In the genomic region with DNA sequence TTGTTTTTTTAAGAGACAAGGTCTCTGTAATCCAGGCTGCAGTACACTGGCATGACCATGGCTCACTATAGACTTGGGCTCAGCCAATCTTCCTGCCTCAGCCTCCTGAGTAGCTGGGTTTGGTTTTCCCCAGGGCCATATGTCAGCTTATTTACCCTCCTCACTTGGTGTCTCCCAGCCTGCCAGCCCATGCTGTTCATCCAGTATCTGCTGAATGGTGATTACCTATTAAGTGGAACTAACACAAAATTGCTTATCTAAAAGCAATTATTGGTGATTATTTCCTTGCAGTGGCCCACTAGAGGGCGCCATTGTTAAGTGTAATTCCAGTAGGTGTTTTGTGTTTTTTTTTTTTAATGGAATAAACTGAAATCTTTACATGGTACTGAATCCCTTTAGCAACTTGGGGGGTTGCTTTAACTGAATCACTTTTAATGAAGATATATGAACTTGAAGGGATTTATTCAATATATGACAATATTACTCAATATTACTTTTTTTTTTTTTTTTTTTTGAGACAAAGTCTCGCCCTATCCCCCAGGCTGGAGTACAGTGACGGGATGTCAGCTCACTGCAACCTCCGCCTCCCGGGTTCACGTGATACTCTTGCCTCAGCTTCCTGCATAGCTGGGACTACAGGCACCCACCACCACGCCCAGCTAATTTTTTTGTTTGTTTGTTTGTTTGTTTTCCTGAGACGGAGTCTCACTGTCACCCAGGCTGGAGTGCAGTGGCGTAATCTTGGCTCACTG, we compare ENCODE assay signal across 8 cellular contexts. TPM values are rescaled to one million over a fixed set of nuclear protein-coding genes. Genes with fewer than 3 reads are reported as not detected.
DNase-seq lines count a peak whose midpoint lies in the region; ATAC-seq and TF ChIP-seq lines count a peak whose summit lies in the region.

No MANE protein-coding gene starts in this region.

- no peak overlapping the region for H3K27ac Mint-ChIP-seq in activated CD8-positive, alpha-beta T cell treated with anti-CD3 and anti-CD28 coated beads, Interleukin-2, amount 10 ng/mL, durations not matched to agents 7 days and 5 days
- H3K27ac Mint-ChIP-seq in endodermal cell: peak overlapping the region; percentile 82
- H3K27ac Mint-ChIP-seq in natural killer cell: no peak overlapping the region

- H3K36me3 Mint-ChIP-seq in activated CD8-positive, alpha-beta T cell treated with anti-CD3 and anti-CD28 coated beads, Interleukin-2, amount 10 ng/mL, durations not matched to agents 7 days and 5 days (ENCODE audit: low read depth): peaks cover 27% of the 10 kb centered on the region
- H3K36me3 Mint-ChIP-seq in endodermal cell (ENCODE audit: low read depth) (peaks cover 30% of the 10 kb centered on the region), natural killer cell (peaks cover 12% of the 10 kb centered on the region)

- H3K36me3 ChIP-seq in cardiac muscle cell (peaks cover 21% of the 10 kb centered on the region), endodermal cell (ENCODE audit: control insufficient read depth, insufficient read depth, low read length) (peaks cover 24% of the 10 kb centered on the region), suprapubic skin (peaks cover 32% of the 10 kb centered on the region)

- H3K4me3 ChIP-seq in cardiac muscle cell (no peak overlapping the region), endodermal cell (ENCODE audit: low read length) (no peak overlapping the region), suprapubic skin (no peak overlapping the region)

- CTCF ChIA-PET in activated CD8-positive, alpha-beta T cell treated with anti-CD3 and anti-CD28 coated beads, Interleukin-2, amount 10 ng/mL, durations not matched to agents 7 days and 5 days (lab: Charles Lee): interaction anchor here (0.8 to 3.9 kb wide), 17 partner anchors 9 to 339 kb away, joined by 3 to 25 read pairs (median 4); a partner anchor contains a TSS

- no peaks in the 10 kb centered on the region for H3K27me3 Mint-ChIP-seq in activated CD8-positive, alpha-beta T cell treated with anti-CD3 and anti-CD28 coated beads, Interleukin-2, amount 10 ng/mL, durations not matched to agents 7 days and 5 days (ENCODE audit: low read depth)
- H3K27me3 Mint-ChIP-seq in endodermal cell (ENCODE audit: insufficient read depth) (no peaks in the 10 kb centered on the region), natural killer cell (ENCODE audit: low read depth in 2 of 2) (no peaks in the 10 kb centered on the region)

- peak; percentile 73 to 80 for DNase-seq in cardiac muscle cell (ENCODE audit: low read depth in 1 of 2, low spot score in 1 of 2)
- no peak for DNase-seq in Right ventricle myocardium inferior (ENCODE audit: missing footprints)
- peak; percentile 62 for DNase-seq in NCI-H774 (lab: John Stamatoyannopoulos, UW)
- peak; percentile 80 for DNase-seq in activated CD8-positive, alpha-beta T cell treated with anti-CD3 and anti-CD28 coated beads, Interleukin-2, amount 10 ng/mL, durations not matched to agents 7 days and 5 days
- DNase-seq in endodermal cell: peak; percentile 82
- peak; percentile 58 for DNase-seq in natural killer cell
- DNase-seq in suprapubic skin (ENCODE audit: low spot score in 2 of 2): peak; percentile 75 to 86

- H3K27me3 ChIP-seq in cardiac muscle cell: no peaks in the 10 kb centered on the region
- H3K27me3 ChIP-seq in endodermal cell (ENCODE audit: control insufficient read depth, insufficient read depth, low read length, poor library complexity, severe bottlenecking): no peaks in the 10 kb centered on the region
- no peaks in the 10 kb centered on the region for H3K27me3 ChIP-seq in suprapubic skin

- no peaks in the 10 kb centered on the region for H3K4me1 ChIP-seq in cardiac muscle cell (ENCODE audit: low read depth)
- H3K4me1 ChIP-seq in endodermal cell (ENCODE audit: control insufficient read depth, insufficient read depth, low read length): no peaks in the 10 kb centered on the region
- H3K4me1 ChIP-seq in suprapubic skin: peaks cover 3% of the 10 kb centered on the region

- no peak for TF ChIP-seq EP300 in suprapubic skin (IDR thresholded peaks at IDR 0.05)

- H3K9ac ChIP-seq in endodermal cell (ENCODE audit: extremely low read depth, low read length, poor library complexity, severe bottlenecking): no peak overlapping the region

- POLR2A ChIA-PET in activated CD8-positive, alpha-beta T cell treated with anti-CD3 and anti-CD28 coated beads, Interleukin-2, amount 10 ng/mL, durations not matched to agents 7 days and 5 days (lab: Charles Lee): no interaction called here

- no peak for TF ChIP-seq POLR2A in suprapubic skin (IDR thresholded peaks at IDR 0.05)

- H3K27ac ChIP-seq in cardiac muscle cell: no peak overlapping the region
- no peak overlapping the region for H3K27ac ChIP-seq in endodermal cell (ENCODE audit: low read depth, low read length)
- H3K27ac ChIP-seq in suprapubic skin: no peak overlapping the region

- H3K4me3 Mint-ChIP-seq in activated CD8-positive, alpha-beta T cell treated with anti-CD3 and anti-CD28 coated beads, Interleukin-2, amount 10 ng/mL, durations not matched to agents 7 days and 5 days: no peak overlapping the region
- H3K4me3 Mint-ChIP-seq in endodermal cell (no peak overlapping the region), natural killer cell (no peak overlapping the region)

- H3K9me3 Mint-ChIP-seq in activated CD8-positive, alpha-beta T cell treated with anti-CD3 and anti-CD28 coated beads, Interleukin-2, amount 10 ng/mL, durations not matched to agents 7 days and 5 days (ENCODE audit: insufficient read depth): no peaks in the 10 kb centered on the region
- no peaks in the 10 kb centered on the region for H3K9me3 Mint-ChIP-seq in endodermal cell
- no peaks in the 10 kb centered on the region for H3K9me3 Mint-ChIP-seq in natural killer cell

- 75 to 86% methylated on average over 7 to 9 of the region's 9 CpGs for WGBS in endodermal cell (ENCODE audit: insufficient coverage in 1 of 2, insufficient read length in 1 of 2), 2 experiments
- 52% methylated on average over 9 of the region's 9 CpGs for WGBS in suprapubic skin

- peaks cover 5% of the 10 kb centered on the region for H3K4me1 Mint-ChIP-seq in activated CD8-positive, alpha-beta T cell treated with anti-CD3 and anti-CD28 coated beads, Interleukin-2, amount 10 ng/mL, durations not matched to agents 7 days and 5 days (ENCODE audit: low read depth)
- H3K4me1 Mint-ChIP-seq in endodermal cell (peaks cover 7% of the 10 kb centered on the region), natural killer cell (peaks cover 7 to 8% of the 10 kb centered on the region in 2 donors)

- TF ChIP-seq CTCF in cardiac muscle cell (IDR thresholded peaks at IDR 0.05; ENCODE audit: low read depth, low read length): peak; percentile 70
- peak; percentile 97 for TF ChIP-seq CTCF in endodermal cell (conservative IDR thresholded peaks at IDR 0.05)
- peak; percentile 80 for TF ChIP-seq CTCF in natural killer cell (IDR thresholded peaks at IDR 0.05)
- peak; percentile 61 to 87 for TF ChIP-seq CTCF in suprapubic skin (IDR thresholded peaks at IDR 0.05)

- intact Hi-C loops in Right ventricle myocardium inferior (cut with DNase I): loop anchor here (1.0 kb wide), 1 partner anchor 156 kb away; no protein-coding TSS in a partner anchor
- intact Hi-C loops in natural killer cell (cut with micrococcal nuclease): loop anchor here (1.0 kb wide), 2 partner anchors 156 to 234 kb away; no protein-coding TSS in a partner anchor

- ATAC-seq in Right ventricle myocardium inferior (no peak), natural killer cell (peak; percentile 46 to 69 (median 46)), GM18867 (IDR thresholded peaks at IDR 0.05; ENCODE audit: unreplicated experiment) (no peak)
- ATAC-seq in activated CD8-positive, alpha-beta T cell treated with anti-CD3 and anti-CD28 coated beads, Interleukin-2, amount 10 ng/mL, durations not matched to agents 7 days and 5 days: peak; percentile 57

- no peaks in the 10 kb centered on the region for H3K9me3 ChIP-seq in cardiac muscle cell (ENCODE audit: low read depth)
- no peaks in the 10 kb centered on the region for H3K9me3 ChIP-seq in endodermal cell (ENCODE audit: control insufficient read depth, low read length)
- H3K9me3 ChIP-seq in suprapubic skin: no peaks in the 10 kb centered on the region

RNA-seq across cellular contexts. Expression of a gene that starts 13.8 kb away (rescaled TPM):
- total RNA-seq in cardiac muscle cell: 32.5 and 47.4 TPM in 2 replicates
- 31.0 and 37.4 TPM in 2 replicates for polyA plus RNA-seq in cardiac muscle cell
- 11.2 TPM for total RNA-seq in Right ventricle myocardium inferior
- total RNA-seq in activated CD8-positive, alpha-beta T cell treated with anti-CD3 and anti-CD28 coated beads, Interleukin-2, amount 10 ng/mL, durations not matched to agents 7 days and 5 days: 10 to 100 TPM; 59.6 to 61.6 TPM
- total RNA-seq in endodermal cell: 10 to 100 TPM; 47.8 to 74.0 TPM
- polyA plus RNA-seq in endodermal cell (2013, experiment 1 of 2): 37.7 TPM
- 37.3 TPM for polyA plus RNA-seq in endodermal cell (2013, experiment 2 of 2)
- 10 to 100 TPM; 40.7 to 49.0 (median 47.1) TPM for total RNA-seq in natural killer cell
- 10 to 100 TPM; 19.5 to 30.4 (median 23.8) TPM for total RNA-seq in suprapubic skin

RNA-seq across cellular contexts. Expression of a gene that starts 43.0 kb away (rescaled TPM):
- total RNA-seq in cardiac muscle cell (0.30 and 0.70 TPM in 2 replicates), Right ventricle myocardium inferior (not detected), endodermal cell (not detected), natural killer cell (under 1 TPM in 2 of 3 donors, not detected in 1; 0.09 to 0.15 TPM), suprapubic skin (not detected)
- 0.55 and 0.86 TPM in 2 replicates for polyA plus RNA-seq in cardiac muscle cell
- not detected for total RNA-seq in activated CD8-positive, alpha-beta T cell treated with anti-CD3 and anti-CD28 coated beads, Interleukin-2, amount 10 ng/mL, durations not matched to agents 7 days and 5 days
- polyA plus RNA-seq in endodermal cell (2013, experiment 1 of 2): 5.8 TPM
- 5.3 TPM for polyA plus RNA-seq in endodermal cell (2013, experiment 2 of 2)

Comparison
In these comparisons a context has a peak if more than half of its experiments do, and no peak if none do; other contexts are left out.
1. ATAC-seq: peak in activated CD8-positive, alpha-beta T cell treated with anti-CD3 and anti-CD28 coated beads, Interleukin-2, amount 10 ng/mL, durations not matched to agents 7 days and 5 days (single experiment) and natural killer cell (3 of 3); none in Right ventricle myocardium inferior (single experiment) and GM18867 (single experiment).
2. Peak in every context shown above with its lines, with median percentiles within 50 percentile points of each other: CTCF ChIP-seq.